Comparison of ENCODE assay signal across 8 cellular contexts in genomic region chr19:38079926-38080380, GRCh38.
A peak's percentile ranks its signal among the peaks of the same experiment; 100 is the strongest.
DNase-seq lines count a peak whose midpoint lies in the region; ATAC-seq and TF ChIP-seq lines count a peak whose summit lies in the region.

No MANE protein-coding gene starts in this region.

- peaks cover 28% of the 10 kb centered on the region for H3K4me1 Mint-ChIP-seq in nephron progenitor cell

- no peak overlapping the region for H3K4me3 Mint-ChIP-seq in nephron progenitor cell

- H3K4me3 ChIP-seq in HFF-Myc (replicated peaks; ENCODE audit: low read depth, low read length), result no peak overlapping the region

- H3K27ac Mint-ChIP-seq in nephron progenitor cell, result peak overlapping the region; percentile 86

- peak; percentile 25 for DNase-seq in NCI-H1105 treated with DMSO at 0.1 percent for 48 hours (lab: John Stamatoyannopoulos, UW)
- DNase-seq in NCI-H1105 (lab: John Stamatoyannopoulos, UW), result no peak
- DNase-seq in HFF-Myc (ENCODE audit: extremely low read depth, low read depth), result peak; percentile 76
- DNase-seq in NCI-H2081 (lab: John Stamatoyannopoulos, UW), result peak; percentile 76 to 95
- peak; percentile 75 to 79 for DNase-seq in T47D (ENCODE audit: low read depth in 1 of 2, low spot score in 1 of 2)
- DNase-seq in nephron progenitor cell, result no peak
- no peak for DNase-seq in NCI-H524 treated with DMSO at 0.1 percent for 48 hours (lab: John Stamatoyannopoulos, UW)
- DNase-seq in left ventricle myocardium superior, result no peak

- TF ChIP-seq CTCF in HFF-Myc (IDR thresholded peaks at IDR 0.05; ENCODE audit: low read depth, low read length, missing control alignments) (no peak), nephron progenitor cell (IDR thresholded peaks at IDR 0.05) (no peak)

- intact Hi-C loops in left ventricle myocardium superior (cut with micrococcal nuclease), result no loop called here

- H3K9me3 Mint-ChIP-seq in nephron progenitor cell, result peaks cover 12% of the 10 kb centered on the region

- peaks cover 4% of the 10 kb centered on the region for H3K27me3 Mint-ChIP-seq in nephron progenitor cell (ENCODE audit: low read depth, poor library complexity)

- H3K36me3 Mint-ChIP-seq in nephron progenitor cell (ENCODE audit: low read depth), result peaks cover 33% of the 10 kb centered on the region

- no peak for ATAC-seq in left ventricle myocardium superior

- in situ Hi-C loops in T47D (cut with HindIII; ENCODE audit: low pct_unique_long_range_greater_than_20kb, low sequenced_read_pairs), result no loop called here

Comparison
In these comparisons a context has a peak if more than half of its experiments do, and no peak if none do; other contexts are left out.
1. DNase-seq: peak in NCI-H1105 treated with DMSO at 0.1 percent for 48 hours (single experiment), HFF-Myc (single experiment), NCI-H2081 (2 of 2) and T47D (2 of 2); none in NCI-H1105 (single experiment), nephron progenitor cell (single experiment), NCI-H524 treated with DMSO at 0.1 percent for 48 hours (single experiment) and left ventricle myocardium superior (single experiment).